ENCODE assay signal across 26 cellular contexts in genomic region chr13:110402301-110403069, GRCh38.
DNase-seq lines count a peak whose midpoint lies in the region; ATAC-seq, FAIRE-seq and TF ChIP-seq lines count a peak whose summit lies in the region.
"Had no signal": no experiment of that assay in that cellular context is flagged by ENCODE, and none has a peak within 500 bp of the region (broad histone marks: within the 10 kb centered on the region; RNA-seq: fewer than 3 reads in every experiment).

No MANE protein-coding gene starts in this region.

- no peaks in the 10 kb centered on the region for H3K27me3 Mint-ChIP-seq in astrocyte (ENCODE audit: low read depth, unreplicated experiment)
- no peaks in the 10 kb centered on the region for H3K27me3 Mint-ChIP-seq in H9 (ENCODE audit: low read depth)
- peaks cover 43 to 74% of the 10 kb centered on the region in 2 donors for H3K27me3 Mint-ChIP-seq in T-cell

- H2AK5ac ChIP-seq in mesenchymal stem cell (ENCODE audit: low read length, severe bottlenecking) (peak overlapping the region; percentile 81), H9 (ENCODE audit: insufficient read length, low read length) (no peak overlapping the region)

- peak overlapping the region; percentile 97 for H4K91ac ChIP-seq in mesenchymal stem cell (ENCODE audit: low read length)
- H4K91ac ChIP-seq in H9 (ENCODE audit: insufficient read length, low read depth, low read length) = no peak overlapping the region

- WGBS in mesenchymal stem cell = 98% methylated on average over 9 of the region's 9 CpGs
- 95% methylated on average over 9 of the region's 9 CpGs for WGBS in smooth muscle cell (ENCODE audit: low lambda C conversion rate)
- WGBS in H9 (ENCODE audit: extremely low coverage, insufficient read length, low lambda C conversion rate) = no CpG with 5 or more reads among the region's 9 CpGs

- H4K20me1 ChIP-seq in astrocyte (ENCODE audit: insufficient read depth, low read length) (no peaks in the 10 kb centered on the region), smooth muscle cell (ENCODE audit: low read depth) (no peaks in the 10 kb centered on the region), H9 (ENCODE audit: control insufficient read depth, insufficient read depth, insufficient read length) (no peaks in the 10 kb centered on the region)

- H2BK12ac ChIP-seq in mesenchymal stem cell (ENCODE audit: low read length in 2 of 2) (peak overlapping the region; percentile 33 to 96), H9 (ENCODE audit: insufficient read length, low read depth, low read length) (no peak overlapping the region)

- peak overlapping the region in 1 of 2 experiments; percentile 77 for H3K23ac ChIP-seq in mesenchymal stem cell (ENCODE audit: low read length in 2 of 2)
- no peak overlapping the region for H3K23ac ChIP-seq in H9 (ENCODE audit: insufficient read length, low read depth, low read length)

- no peaks in the 10 kb centered on the region for H3K36me3 ChIP-seq in ACC112 (ENCODE audit: insufficient read depth, low read length)
- peaks cover 4% of the 10 kb centered on the region for H3K36me3 ChIP-seq in astrocyte (ENCODE audit: insufficient read depth, low read length)
- peaks cover 0 to 22% of the 10 kb centered on the region in 2 experiments for H3K36me3 ChIP-seq in mesenchymal stem cell (ENCODE audit: control insufficient read depth in 1 of 2, insufficient read depth in 2 of 2, low read depth in 1 of 2, low read length in 2 of 2)
- H3K36me3 ChIP-seq in smooth muscle cell (ENCODE audit: low read depth) = no peaks in the 10 kb centered on the region
- H3K36me3 ChIP-seq: BE2C, esophagus squamous epithelium, MG63 had no signal

- no peaks in the 10 kb centered on the region for H3K23me2 ChIP-seq in H9 (ENCODE audit: insufficient read length, low read depth, low read length, poor library complexity, severe bottlenecking)

- peak overlapping the region; percentile 63 to 94 for H3K4ac ChIP-seq in mesenchymal stem cell (ENCODE audit: low read depth in 1 of 2, low read length in 2 of 2)
- H3K4ac ChIP-seq in H9 (ENCODE audit: low read depth, low read length) = no peak overlapping the region

- H3K4me2 ChIP-seq in astrocyte (ENCODE audit: low read length) (peak overlapping the region; percentile 27), mesenchymal stem cell (ENCODE audit: low read length, poor library complexity, severe bottlenecking) (no peak overlapping the region), smooth muscle cell (peak overlapping the region; percentile 65), H9 (ENCODE audit: insufficient read depth, insufficient read length, low read length) (no peak overlapping the region)
- H3K4me2 ChIP-seq: A549 had no signal

- no peak for FAIRE-seq in astrocyte (lab: Jason Lieb, UNC)
- FAIRE-seq: A549, islet of Langerhans, K562, urothelium cell line had no signal

- peaks cover 90% of the 10 kb centered on the region for H3K4me1 ChIP-seq in ACC112 (ENCODE audit: control insufficient read depth, insufficient read depth, low read length, unreplicated experiment)
- peaks cover 82% of the 10 kb centered on the region for H3K4me1 ChIP-seq in astrocyte (ENCODE audit: insufficient read depth, low read length)
- H3K4me1 ChIP-seq in mesenchymal stem cell (ENCODE audit: control insufficient read depth, insufficient read depth, low read depth, low read length) = peaks cover 27% of the 10 kb centered on the region
- peaks cover 42% of the 10 kb centered on the region for H3K4me1 ChIP-seq in smooth muscle cell (ENCODE audit: low read depth)
- peaks cover 1% of the 10 kb centered on the region; the same call in 1 of the 2 replicates for H3K4me1 ChIP-seq in H9 (ENCODE audit: insufficient read depth, low read length)
- H3K4me1 ChIP-seq: BE2C, body of pancreas had no signal

- H3K4me1 Mint-ChIP-seq in astrocyte (ENCODE audit: low read depth, unreplicated experiment) (peaks cover 92% of the 10 kb centered on the region), H9 (peaks cover 14 to 16% of the 10 kb centered on the region in 2 experiments), T-cell (peaks cover 0 to 8% (median 0%) of the 10 kb centered on the region in 3 donors)

- peak overlapping the region in 1 of 2 experiments; percentile 89 for H3K14ac ChIP-seq in mesenchymal stem cell (ENCODE audit: low read length in 2 of 2)
- H3K14ac ChIP-seq in H9 (ENCODE audit: insufficient read depth, low read length) = no peak overlapping the region

- H3K9me3 Mint-ChIP-seq in astrocyte (ENCODE audit: unreplicated experiment) = no peaks in the 10 kb centered on the region
- H3K9me3 Mint-ChIP-seq in H9 = no peaks in the 10 kb centered on the region
- H3K9me3 Mint-ChIP-seq in T-cell = no peaks in the 10 kb centered on the region
- H3K9me3 Mint-ChIP-seq: effector memory CD8-positive, alpha-beta T cell; stimulated activated naive CD8-positive, alpha-beta T cell treated with anti-CD3 and anti-CD28 coated beads, Interleukin-15, Interleukin-2, amounts not matched to agents 100 ng/mL and 50 ng/mL, for 24 hours had no signal

- H3T11ph ChIP-seq in H9 (ENCODE audit: low read length) = no peak overlapping the region

- ATAC-seq in T-cell (replicated peaks in 1 of 4) = no peak
- no peak for ATAC-seq in GM21515 (IDR thresholded peaks at IDR 0.05; ENCODE audit: unreplicated experiment)
- ATAC-seq: A549; activated CD8-positive, alpha-beta T cell treated with anti-CD3 and anti-CD28 coated beads, Interleukin-2, amount 10 ng/mL, durations not matched to agents 7 days and 5 days; body of pancreas; effector memory CD8-positive, alpha-beta T cell; K562 had no signal

- H2AFZ ChIP-seq in ACC112 (ENCODE audit: low read length, unreplicated experiment) (no peak overlapping the region), astrocyte (ENCODE audit: low read depth, low read length) (no peak overlapping the region), mesenchymal stem cell (ENCODE audit: low read depth, low read length) (no peak overlapping the region), smooth muscle cell (ENCODE audit: low read depth) (no peak overlapping the region), H9 (ENCODE audit: low read length) (no peak overlapping the region)

- H2BK20ac ChIP-seq in H9 (ENCODE audit: low read depth, low read length, poor library complexity, severe bottlenecking) = no peak overlapping the region

- H3K18ac ChIP-seq in mesenchymal stem cell (ENCODE audit: low read depth in 1 of 2, low read length in 2 of 2) (peak overlapping the region; percentile 85 to 93), H9 (ENCODE audit: insufficient read length, low read depth, low read length) (no peak overlapping the region)

- H3K27ac ChIP-seq in ACC112 (ENCODE audit: low read depth, low read length) = peak overlapping the region; percentile 99
- H3K27ac ChIP-seq in astrocyte (ENCODE audit: low read depth, low read length) = peak overlapping the region; percentile 85
- peak overlapping the region; percentile 52 for H3K27ac ChIP-seq in mesenchymal stem cell (ENCODE audit: low read length, poor library complexity, severe bottlenecking)
- peak overlapping the region; percentile 100 for H3K27ac ChIP-seq in smooth muscle cell (ENCODE audit: low read depth)
- H3K27ac ChIP-seq in H9 (ENCODE audit: insufficient read length, low read depth, low read length) = no peak overlapping the region
- H3K27ac ChIP-seq: body of pancreas had no signal

- POLR2A ChIA-PET in T-cell (lab: Charles Lee) = no interaction called here

- H3K27ac Mint-ChIP-seq in astrocyte (ENCODE audit: unreplicated experiment) = peak overlapping the region; percentile 99
- H3K27ac Mint-ChIP-seq in H9 = peak overlapping the region in 1 of 3 experiments; percentile 50; a peak in 1 of 7 replicates
- H3K27ac Mint-ChIP-seq in T-cell = no peak overlapping the region
- H3K27ac Mint-ChIP-seq: activated CD8-positive, alpha-beta T cell treated with anti-CD3 and anti-CD28 coated beads, Interleukin-2, amount 10 ng/mL, durations not matched to agents 7 days and 5 days; effector memory CD8-positive, alpha-beta T cell; stimulated activated naive CD8-positive, alpha-beta T cell treated with anti-CD3 and anti-CD28 coated beads, Interleukin-15, Interleukin-2, amounts not matched to agents 100 ng/mL and 50 ng/mL, for 24 hours had no signal

- H3K9me3 ChIP-seq in astrocyte (ENCODE audit: insufficient read depth, low read depth, low read length) (no peaks in the 10 kb centered on the region), mesenchymal stem cell (ENCODE audit: control insufficient read depth, low read length) (no peaks in the 10 kb centered on the region), smooth muscle cell (replicated peaks; ENCODE audit: low read depth) (no peaks in the 10 kb centered on the region), H9 (ENCODE audit: control insufficient read depth, low read depth, low read length) (no peaks in the 10 kb centered on the region)
- H3K9me3 ChIP-seq: A549, BE2C, body of pancreas, esophagus squamous epithelium, MG63 had no signal

- H2BK5ac ChIP-seq in mesenchymal stem cell (ENCODE audit: low read depth, low read length, poor library complexity, severe bottlenecking) = no peak overlapping the region
- no peak overlapping the region for H2BK5ac ChIP-seq in H9 (ENCODE audit: insufficient read length, low read length)

- no peak overlapping the region for H4K5ac ChIP-seq in H9 (ENCODE audit: insufficient read length, low read depth, low read length)

- peaks cover 12% of the 10 kb centered on the region for H3K79me2 ChIP-seq in ACC112 (ENCODE audit: control insufficient read depth, insufficient read depth, low read length, unreplicated experiment)
- H3K79me2 ChIP-seq in astrocyte (ENCODE audit: insufficient read depth, low read length) = peaks cover 34% of the 10 kb centered on the region
- peaks cover 57% of the 10 kb centered on the region for H3K79me2 ChIP-seq in smooth muscle cell (ENCODE audit: low read depth)
- H3K79me2 ChIP-seq in H9 (ENCODE audit: insufficient read depth, low read length) = no peaks in the 10 kb centered on the region

- H4K8ac ChIP-seq in mesenchymal stem cell (ENCODE audit: low read length) (peak overlapping the region; percentile 96), H9 (replicated peaks; ENCODE audit: insufficient read length, low read depth, low read length) (no peak overlapping the region)

- peaks cover 37% of the 10 kb centered on the region for H3K36me3 Mint-ChIP-seq in astrocyte (ENCODE audit: low read depth, unreplicated experiment)
- H3K36me3 Mint-ChIP-seq in H9 (ENCODE audit: insufficient read depth in 1 of 3, low read depth in 3 of 3) = peaks cover 0 to 5% (median 2%) of the 10 kb centered on the region in 3 experiments; a peak in 3 of 7 replicates
- no peaks in the 10 kb centered on the region for H3K36me3 Mint-ChIP-seq in T-cell

- CTCF ChIA-PET in T-cell (lab: Charles Lee) = no interaction called here

- peaks cover 21% of the 10 kb centered on the region for H3K79me1 ChIP-seq in mesenchymal stem cell (replicated peaks; ENCODE audit: low read length, poor library complexity, severe bottlenecking)
- H3K79me1 ChIP-seq in H9 (ENCODE audit: insufficient read depth, low read depth, low read length, poor library complexity, severe bottlenecking) = no peaks in the 10 kb centered on the region

- no peak for DNase-seq in astrocyte (ENCODE audit: low read depth)
- DNase-seq in mesenchymal stem cell = no peak
- no peak for DNase-seq in smooth muscle cell (lab: John Stamatoyannopoulos, UW; ENCODE audit: unreplicated experiment)
- DNase-seq in H9 = no peak
- no peak for DNase-seq in T-cell
- DNase-seq in dermis blood vessel endothelial cell = no peak
- DNase-seq: activated CD4-positive, alpha-beta T cell treated with anti-CD3 and anti-CD28 coated beads for 1 hour; activated CD8-positive, alpha-beta T cell treated with anti-CD3 and anti-CD28 coated beads, Interleukin-2, amount 10 ng/mL, durations not matched to agents 7 days and 5 days; activated effector memory CD4-positive, alpha-beta T cell treated with anti-CD3 and anti-CD28 coated beads, Interleukin-2, amount 50 U/mL, for 16 hours; activated T-cell treated with anti-CD3 and anti-CD28 coated beads for 4 hours; BE2C; body of pancreas; DMS153; effector memory CD8-positive, alpha-beta T cell; esophagus squamous epithelium; MG63; NCI-H446; Right ventricle myocardium superior had no signal

- H3K9ac ChIP-seq in astrocyte (ENCODE audit: low read length) (peak overlapping the region; percentile 67), mesenchymal stem cell (ENCODE audit: low read length) (no peak overlapping the region), smooth muscle cell (ENCODE audit: low read depth) (peak overlapping the region; percentile 60), H9 (ENCODE audit: extremely low read depth, insufficient read length, low read length) (no peak overlapping the region)

- H3K27me3 ChIP-seq in ACC112 (ENCODE audit: insufficient read depth, low read length) (no peaks in the 10 kb centered on the region), astrocyte (ENCODE audit: insufficient read depth, low read length) (no peaks in the 10 kb centered on the region), mesenchymal stem cell (ENCODE audit: control insufficient read depth in 1 of 2, insufficient read depth in 1 of 2, low read length in 2 of 2) (no peaks in the 10 kb centered on the region), smooth muscle cell (ENCODE audit: low read depth) (no peaks in the 10 kb centered on the region), H9 (ENCODE audit: insufficient read depth, low read length) (no peaks in the 10 kb centered on the region)
- H3K27me3 ChIP-seq: body of pancreas, esophagus squamous epithelium, MG63 had no signal

- H3K4me3 ChIP-seq in ACC112 (ENCODE audit: low read depth, low read length) (no peak overlapping the region), astrocyte (ENCODE audit: insufficient read depth, low read depth, low read length) (no peak overlapping the region), mesenchymal stem cell (ENCODE audit: insufficient read depth in 1 of 2, low read depth in 1 of 2, low read length in 2 of 2) (no peak overlapping the region), smooth muscle cell (no peak overlapping the region)
- H3K4me3 ChIP-seq: A549, body of pancreas, esophagus squamous epithelium, K562, lung, MG63 had no signal

- peaks cover 78% of the 10 kb centered on the region for H3F3A ChIP-seq in smooth muscle cell (ENCODE audit: low read depth)

- no peak overlapping the region for H3K4me3 Mint-ChIP-seq in astrocyte (ENCODE audit: unreplicated experiment)
- no peak overlapping the region for H3K4me3 Mint-ChIP-seq in H9
- H3K4me3 Mint-ChIP-seq in T-cell = no peak overlapping the region
- H3K4me3 Mint-ChIP-seq: activated CD8-positive, alpha-beta T cell treated with anti-CD3 and anti-CD28 coated beads, Interleukin-2, amount 10 ng/mL, durations not matched to agents 7 days and 5 days; effector memory CD8-positive, alpha-beta T cell; stimulated activated naive CD8-positive, alpha-beta T cell treated with anti-CD3 and anti-CD28 coated beads, Interleukin-15, Interleukin-2, amounts not matched to agents 100 ng/mL and 50 ng/mL, for 24 hours had no signal

- H2BK15ac ChIP-seq in mesenchymal stem cell (ENCODE audit: low read depth, poor library complexity, severe bottlenecking) (peak overlapping the region; percentile 8), H9 (ENCODE audit: low read depth, low read length) (no peak overlapping the region)

- H2BK120ac ChIP-seq in mesenchymal stem cell (ENCODE audit: low read depth, low read length) = peak overlapping the region; percentile 71
- no peak overlapping the region for H2BK120ac ChIP-seq in H9 (ENCODE audit: low read depth, low read length, poor library complexity, severe bottlenecking)

- TF ChIP-seq CTCF in astrocyte (IDR thresholded peaks at IDR 0.05; ENCODE audit: insufficient read depth, low read depth, low read length) (no peak), smooth muscle cell (IDR thresholded peaks at IDR 0.05; ENCODE audit: borderline replicate concordance, insufficient read depth, poor library complexity, severe bottlenecking) (no peak), H9 (conservative IDR thresholded peaks at IDR 0.05) (no peak)

- no peak overlapping the region for H3K56ac ChIP-seq in H9 (ENCODE audit: insufficient read length, low read depth, low read length)

Comparison
In these comparisons a context has a peak if more than half of its experiments do, and no peak if none do; other contexts are left out.
1. H3K4me2 ChIP-seq: peak in astrocyte (single experiment) and smooth muscle cell (single experiment); none in mesenchymal stem cell (single experiment) and H9 (single experiment).
2. H3K9ac ChIP-seq: peak in astrocyte (single experiment) and smooth muscle cell (single experiment); none in mesenchymal stem cell (single experiment) and H9 (single experiment).